In the genomic region with DNA sequence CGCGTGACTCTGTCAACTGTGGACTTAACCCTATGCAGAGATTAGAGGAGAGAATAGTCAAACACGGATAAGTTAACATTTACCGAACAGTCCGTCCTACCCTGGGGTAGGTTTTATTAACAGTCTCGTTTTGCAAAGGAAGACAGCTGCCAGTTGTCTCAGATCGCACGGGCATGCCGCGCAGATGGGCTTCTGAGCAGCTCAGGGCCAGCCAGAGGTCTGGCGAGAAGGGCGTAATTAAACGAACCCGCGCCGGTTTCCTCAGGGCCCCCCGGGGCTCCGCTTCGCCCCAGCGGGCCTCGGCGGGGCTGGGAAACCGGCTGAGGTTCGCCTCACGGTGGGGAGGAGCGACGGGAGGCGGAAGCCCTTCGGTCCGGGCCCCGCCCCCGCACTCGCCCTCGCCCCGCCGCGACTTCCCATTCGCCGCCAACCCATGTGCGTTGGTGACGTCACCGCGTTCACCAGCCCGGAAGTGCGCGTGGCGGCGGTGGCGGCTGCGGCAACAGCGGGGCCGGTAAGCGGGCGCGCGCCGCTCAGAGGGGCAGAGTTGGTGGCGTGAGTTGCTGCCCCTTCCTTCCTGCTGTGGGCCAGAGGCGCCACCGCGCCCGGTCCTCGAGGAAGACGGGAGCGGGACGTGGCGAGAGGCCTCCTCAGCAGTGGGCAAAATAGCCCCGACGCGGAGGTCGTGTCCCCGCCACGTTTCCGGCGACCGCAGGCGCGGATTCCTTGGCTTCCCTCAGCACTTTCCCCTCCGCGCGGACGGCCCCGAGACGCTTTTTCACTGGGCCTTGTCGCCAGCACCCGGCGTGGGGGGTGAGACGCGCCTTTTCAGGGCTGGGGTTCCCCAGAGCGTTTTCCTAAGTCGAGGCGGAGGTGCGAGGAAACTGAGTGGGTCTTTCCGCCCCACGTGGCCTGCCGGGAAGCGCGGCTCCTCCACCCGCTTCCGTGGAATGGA, we compare ENCODE assay signal across 1 cellular context.
TF ChIP-seq lines count a peak whose summit lies in the region.

Gene TRNT1 (plus strand): TSS at position 464 of the 955 bp plus-strand sequence. CDS start 2,101 bp downstream, outside the sequence.

TF ChIP-seq in HepG2, 621 proteins besides CTCF, POLR2A, EP300 and RAD21 (continued from another document and continues in another):
- TF ChIP-seq, protein P1, sequence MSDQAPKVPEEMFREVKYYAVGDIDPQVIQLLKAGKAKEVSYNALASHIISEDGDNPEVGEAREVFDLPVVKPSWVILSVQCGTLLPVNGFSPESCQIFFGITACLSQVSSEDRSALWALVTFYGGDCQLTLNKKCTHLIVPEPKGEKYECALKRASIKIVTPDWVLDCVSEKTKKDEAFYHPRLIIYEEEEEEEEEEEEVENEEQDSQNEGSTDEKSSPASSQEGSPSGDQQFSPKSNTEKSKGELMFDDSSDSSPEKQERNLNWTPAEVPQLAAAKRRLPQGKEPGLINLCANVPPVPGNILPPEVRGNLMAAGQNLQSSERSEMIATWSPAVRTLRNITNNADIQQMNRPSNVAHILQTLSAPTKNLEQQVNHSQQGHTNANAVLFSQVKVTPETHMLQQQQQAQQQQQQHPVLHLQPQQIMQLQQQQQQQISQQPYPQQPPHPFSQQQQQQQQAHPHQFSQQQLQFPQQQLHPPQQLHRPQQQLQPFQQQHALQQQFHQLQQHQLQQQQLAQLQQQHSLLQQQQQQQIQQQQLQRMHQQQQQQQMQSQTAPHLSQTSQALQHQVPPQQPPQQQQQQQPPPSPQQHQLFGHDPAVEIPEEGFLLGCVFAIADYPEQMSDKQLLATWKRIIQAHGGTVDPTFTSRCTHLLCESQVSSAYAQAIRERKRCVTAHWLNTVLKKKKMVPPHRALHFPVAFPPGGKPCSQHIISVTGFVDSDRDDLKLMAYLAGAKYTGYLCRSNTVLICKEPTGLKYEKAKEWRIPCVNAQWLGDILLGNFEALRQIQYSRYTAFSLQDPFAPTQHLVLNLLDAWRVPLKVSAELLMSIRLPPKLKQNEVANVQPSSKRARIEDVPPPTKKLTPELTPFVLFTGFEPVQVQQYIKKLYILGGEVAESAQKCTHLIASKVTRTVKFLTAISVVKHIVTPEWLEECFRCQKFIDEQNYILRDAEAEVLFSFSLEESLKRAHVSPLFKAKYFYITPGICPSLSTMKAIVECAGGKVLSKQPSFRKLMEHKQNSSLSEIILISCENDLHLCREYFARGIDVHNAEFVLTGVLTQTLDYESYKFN (CRISPR knock-in tag; conservative IDR thresholded peaks at IDR 0.05) = no peak
- TF ChIP-seq ZC3H13 (CRISPR knock-in tag; IDR thresholded peaks at IDR 0.05) (peak; percentile 82), SRF (IDR thresholded peaks at IDR 0.05; ENCODE audit: low read depth, low read length) (no peak), IKZF4 (CRISPR knock-in tag; IDR thresholded peaks at IDR 0.05; ENCODE audit: borderline replicate concordance, low read depth, not compliant biosample characterization) (peak; percentile 10), PPARG (CRISPR knock-in tag; conservative IDR thresholded peaks at IDR 0.05) (0 out of 2 replicates have a peak, but pooled peaks have one; percentile 4), MIER2 (CRISPR knock-in tag; IDR thresholded peaks at IDR 0.05) (no peak), ZNF615 (CRISPR knock-in tag; IDR thresholded peaks at IDR 0.05; ENCODE audit: borderline replicate concordance) (no peak), ZBTB8A (CRISPR knock-in tag; IDR thresholded peaks at IDR 0.05; ENCODE audit: borderline replicate concordance, low read depth) (no peak), MEF2D (CRISPR knock-in tag; IDR thresholded peaks at IDR 0.05) (no peak), SMARCE1 (IDR thresholded peaks at IDR 0.05; ENCODE audit: borderline replicate concordance) (no peak), MAFG (CRISPR knock-in tag; IDR thresholded peaks at IDR 0.05) (no peak), ZNF205 (CRISPR knock-in tag; IDR thresholded peaks at IDR 0.05) (no peak), TEF (CRISPR knock-in tag; IDR thresholded peaks at IDR 0.05) (peak; percentile 69; the same call in 1 of the 2 replicates), SSRP1 (CRISPR knock-in tag; IDR thresholded peaks at IDR 0.05) (no peak), LCORL (IDR thresholded peaks at IDR 0.05) (no peak), LCORL (CRISPR knock-in tag; IDR thresholded peaks at IDR 0.05) (peak; percentile 80; the same call in 1 of the 2 replicates), EHMT2 (IDR thresholded peaks at IDR 0.05; ENCODE audit: borderline replicate concordance, low read depth, low read length) (no peak), THAP9 (CRISPR knock-in tag; IDR thresholded peaks at IDR 0.05; ENCODE audit: borderline replicate concordance) (peak; percentile 48; the same call in 1 of the 2 replicates), ZNF724P (CRISPR knock-in tag; IDR thresholded peaks at IDR 0.05; ENCODE audit: borderline replicate concordance) (no peak)
- TF ChIP-seq, protein P2, sequence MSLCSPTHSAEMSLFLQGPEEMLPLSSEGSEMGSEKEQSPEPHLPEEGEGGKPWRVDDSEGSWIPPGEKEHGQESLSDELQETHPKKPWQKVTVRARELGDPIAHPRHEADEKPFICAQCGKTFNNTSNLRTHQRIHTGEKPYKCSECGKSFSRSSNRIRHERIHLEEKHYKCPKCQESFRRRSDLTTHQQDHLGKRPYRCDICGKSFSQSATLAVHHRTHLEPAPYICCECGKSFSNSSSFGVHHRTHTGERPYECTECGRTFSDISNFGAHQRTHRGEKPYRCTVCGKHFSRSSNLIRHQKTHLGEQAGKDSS (CRISPR knock-in tag; IDR thresholded peaks at IDR 0.05; ENCODE audit: borderline replicate concordance, low read depth) = no peak; the same call in 1 of the 2 replicates
- TF ChIP-seq, protein P3, sequence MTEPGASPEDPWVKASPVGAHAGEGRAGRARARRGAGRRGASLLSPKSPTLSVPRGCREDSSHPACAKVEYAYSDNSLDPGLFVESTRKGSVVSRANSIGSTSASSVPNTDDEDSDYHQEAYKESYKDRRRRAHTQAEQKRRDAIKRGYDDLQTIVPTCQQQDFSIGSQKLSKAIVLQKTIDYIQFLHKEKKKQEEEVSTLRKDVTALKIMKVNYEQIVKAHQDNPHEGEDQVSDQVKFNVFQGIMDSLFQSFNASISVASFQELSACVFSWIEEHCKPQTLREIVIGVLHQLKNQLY (CRISPR knock-in tag; IDR thresholded peaks at IDR 0.05) = no peak
- TF ChIP-seq, protein P4, sequence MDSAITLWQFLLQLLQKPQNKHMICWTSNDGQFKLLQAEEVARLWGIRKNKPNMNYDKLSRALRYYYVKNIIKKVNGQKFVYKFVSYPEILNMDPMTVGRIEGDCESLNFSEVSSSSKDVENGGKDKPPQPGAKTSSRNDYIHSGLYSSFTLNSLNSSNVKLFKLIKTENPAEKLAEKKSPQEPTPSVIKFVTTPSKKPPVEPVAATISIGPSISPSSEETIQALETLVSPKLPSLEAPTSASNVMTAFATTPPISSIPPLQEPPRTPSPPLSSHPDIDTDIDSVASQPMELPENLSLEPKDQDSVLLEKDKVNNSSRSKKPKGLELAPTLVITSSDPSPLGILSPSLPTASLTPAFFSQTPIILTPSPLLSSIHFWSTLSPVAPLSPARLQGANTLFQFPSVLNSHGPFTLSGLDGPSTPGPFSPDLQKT (CRISPR knock-in tag; IDR thresholded peaks at IDR 0.05; ENCODE audit: borderline replicate concordance) = no peak
- TF ChIP-seq, protein P5, sequence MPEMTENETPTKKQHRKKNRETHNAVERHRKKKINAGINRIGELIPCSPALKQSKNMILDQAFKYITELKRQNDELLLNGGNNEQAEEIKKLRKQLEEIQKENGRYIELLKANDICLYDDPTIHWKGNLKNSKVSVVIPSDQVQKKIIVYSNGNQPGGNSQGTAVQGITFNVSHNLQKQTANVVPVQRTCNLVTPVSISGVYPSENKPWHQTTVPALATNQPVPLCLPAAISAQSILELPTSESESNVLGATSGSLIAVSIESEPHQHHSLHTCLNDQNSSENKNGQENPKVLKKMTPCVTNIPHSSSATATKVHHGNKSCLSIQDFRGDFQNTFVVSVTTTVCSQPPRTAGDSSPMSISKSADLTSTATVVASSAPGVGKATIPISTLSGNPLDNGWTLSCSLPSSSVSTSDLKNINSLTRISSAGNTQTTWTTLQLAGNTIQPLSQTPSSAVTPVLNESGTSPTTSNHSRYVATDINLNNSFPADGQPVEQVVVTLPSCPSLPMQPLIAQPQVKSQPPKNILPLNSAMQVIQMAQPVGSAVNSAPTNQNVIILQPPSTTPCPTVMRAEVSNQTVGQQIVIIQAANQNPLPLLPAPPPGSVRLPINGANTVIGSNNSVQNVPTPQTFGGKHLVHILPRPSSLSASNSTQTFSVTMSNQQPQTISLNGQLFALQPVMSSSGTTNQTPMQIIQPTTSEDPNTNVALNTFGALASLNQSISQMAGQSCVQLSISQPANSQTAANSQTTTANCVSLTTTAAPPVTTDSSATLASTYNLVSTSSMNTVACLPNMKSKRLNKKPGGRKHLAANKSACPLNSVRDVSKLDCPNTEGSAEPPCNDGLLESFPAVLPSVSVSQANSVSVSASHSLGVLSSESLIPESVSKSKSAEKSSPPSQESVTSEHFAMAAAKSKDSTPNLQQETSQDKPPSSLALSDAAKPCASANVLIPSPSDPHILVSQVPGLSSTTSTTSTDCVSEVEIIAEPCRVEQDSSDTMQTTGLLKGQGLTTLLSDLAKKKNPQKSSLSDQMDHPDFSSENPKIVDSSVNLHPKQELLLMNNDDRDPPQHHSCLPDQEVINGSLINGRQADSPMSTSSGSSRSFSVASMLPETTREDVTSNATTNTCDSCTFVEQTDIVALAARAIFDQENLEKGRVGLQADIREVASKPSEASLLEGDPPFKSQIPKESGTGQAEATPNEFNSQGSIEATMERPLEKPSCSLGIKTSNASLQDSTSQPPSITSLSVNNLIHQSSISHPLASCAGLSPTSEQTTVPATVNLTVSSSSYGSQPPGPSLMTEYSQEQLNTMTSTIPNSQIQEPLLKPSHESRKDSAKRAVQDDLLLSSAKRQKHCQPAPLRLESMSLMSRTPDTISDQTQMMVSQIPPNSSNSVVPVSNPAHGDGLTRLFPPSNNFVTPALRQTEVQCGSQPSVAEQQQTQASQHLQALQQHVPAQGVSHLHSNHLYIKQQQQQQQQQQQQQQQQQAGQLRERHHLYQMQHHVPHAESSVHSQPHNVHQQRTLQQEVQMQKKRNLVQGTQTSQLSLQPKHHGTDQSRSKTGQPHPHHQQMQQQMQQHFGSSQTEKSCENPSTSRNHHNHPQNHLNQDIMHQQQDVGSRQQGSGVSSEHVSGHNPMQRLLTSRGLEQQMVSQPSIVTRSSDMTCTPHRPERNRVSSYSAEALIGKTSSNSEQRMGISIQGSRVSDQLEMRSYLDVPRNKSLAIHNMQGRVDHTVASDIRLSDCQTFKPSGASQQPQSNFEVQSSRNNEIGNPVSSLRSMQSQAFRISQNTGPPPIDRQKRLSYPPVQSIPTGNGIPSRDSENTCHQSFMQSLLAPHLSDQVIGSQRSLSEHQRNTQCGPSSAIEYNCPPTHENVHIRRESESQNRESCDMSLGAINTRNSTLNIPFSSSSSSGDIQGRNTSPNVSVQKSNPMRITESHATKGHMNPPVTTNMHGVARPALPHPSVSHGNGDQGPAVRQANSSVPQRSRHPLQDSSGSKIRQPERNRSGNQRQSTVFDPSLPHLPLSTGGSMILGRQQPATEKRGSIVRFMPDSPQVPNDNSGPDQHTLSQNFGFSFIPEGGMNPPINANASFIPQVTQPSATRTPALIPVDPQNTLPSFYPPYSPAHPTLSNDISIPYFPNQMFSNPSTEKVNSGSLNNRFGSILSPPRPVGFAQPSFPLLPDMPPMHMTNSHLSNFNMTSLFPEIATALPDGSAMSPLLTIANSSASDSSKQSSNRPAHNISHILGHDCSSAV (CRISPR knock-in tag; IDR thresholded peaks at IDR 0.05; ENCODE audit: borderline replicate concordance) = no peak; the same call in 1 of the 2 replicates
- TF ChIP-seq, protein P6, sequence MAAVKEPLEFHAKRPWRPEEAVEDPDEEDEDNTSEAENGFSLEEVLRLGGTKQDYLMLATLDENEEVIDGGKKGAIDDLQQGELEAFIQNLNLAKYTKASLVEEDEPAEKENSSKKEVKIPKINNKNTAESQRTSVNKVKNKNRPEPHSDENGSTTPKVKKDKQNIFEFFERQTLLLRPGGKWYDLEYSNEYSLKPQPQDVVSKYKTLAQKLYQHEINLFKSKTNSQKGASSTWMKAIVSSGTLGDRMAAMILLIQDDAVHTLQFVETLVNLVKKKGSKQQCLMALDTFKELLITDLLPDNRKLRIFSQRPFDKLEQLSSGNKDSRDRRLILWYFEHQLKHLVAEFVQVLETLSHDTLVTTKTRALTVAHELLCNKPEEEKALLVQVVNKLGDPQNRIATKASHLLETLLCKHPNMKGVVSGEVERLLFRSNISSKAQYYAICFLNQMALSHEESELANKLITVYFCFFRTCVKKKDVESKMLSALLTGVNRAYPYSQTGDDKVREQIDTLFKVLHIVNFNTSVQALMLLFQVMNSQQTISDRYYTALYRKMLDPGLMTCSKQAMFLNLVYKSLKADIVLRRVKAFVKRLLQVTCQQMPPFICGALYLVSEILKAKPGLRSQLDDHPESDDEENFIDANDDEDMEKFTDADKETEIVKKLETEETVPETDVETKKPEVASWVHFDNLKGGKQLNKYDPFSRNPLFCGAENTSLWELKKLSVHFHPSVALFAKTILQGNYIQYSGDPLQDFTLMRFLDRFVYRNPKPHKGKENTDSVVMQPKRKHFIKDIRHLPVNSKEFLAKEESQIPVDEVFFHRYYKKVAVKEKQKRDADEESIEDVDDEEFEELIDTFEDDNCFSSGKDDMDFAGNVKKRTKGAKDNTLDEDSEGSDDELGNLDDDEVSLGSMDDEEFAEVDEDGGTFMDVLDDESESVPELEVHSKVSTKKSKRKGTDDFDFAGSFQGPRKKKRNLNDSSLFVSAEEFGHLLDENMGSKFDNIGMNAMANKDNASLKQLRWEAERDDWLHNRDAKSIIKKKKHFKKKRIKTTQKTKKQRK (IDR thresholded peaks at IDR 0.05; ENCODE audit: low read length) = no peak
